In the genomic region with DNA sequence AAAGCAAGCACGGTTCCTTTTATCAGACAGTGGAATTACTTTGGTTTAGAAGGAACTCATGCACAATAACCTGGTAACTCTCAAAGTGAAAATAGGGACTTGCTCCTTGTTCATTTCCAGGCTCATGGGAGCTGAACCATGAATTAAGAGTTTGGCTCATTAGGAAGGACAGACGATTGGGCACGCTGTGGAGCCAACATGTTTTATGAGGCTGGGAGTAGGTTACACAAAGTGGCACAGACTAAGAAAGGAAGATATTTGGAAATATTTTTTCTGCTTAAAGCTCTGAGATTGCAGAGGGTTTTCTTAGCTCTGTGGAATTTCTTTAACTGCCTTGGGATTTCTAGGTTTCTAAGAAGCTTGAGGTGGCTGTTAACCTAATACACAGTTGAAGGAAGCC, we compare ENCODE assay signal across 20 cellular contexts.
DNase-seq lines count a peak whose midpoint lies in the region; ATAC-seq and TF ChIP-seq lines count a peak whose summit lies in the region.
"Had no signal": no experiment of that assay in that cellular context is flagged by ENCODE, and none has a peak within 500 bp of the region (broad histone marks: within the 10 kb centered on the region; RNA-seq: fewer than 3 reads in every experiment).

No MANE protein-coding gene starts in this region.

- no peak overlapping the region for H2BK12ac ChIP-seq in mesenchymal stem cell (ENCODE audit: low read length in 2 of 2)

- H4K8ac ChIP-seq in mesenchymal stem cell (ENCODE audit: low read length): no peak overlapping the region

- no peak overlapping the region for H3K4me3 ChIP-seq in heart left ventricle
- H3K4me3 ChIP-seq in vagina: no peak overlapping the region
- peak overlapping the region in 1 of 2 experiments; percentile 17 for H3K4me3 ChIP-seq in mesenchymal stem cell (ENCODE audit: insufficient read depth in 1 of 2, low read depth in 1 of 2, low read length in 2 of 2)
- H3K4me3 ChIP-seq: GM23248 had no signal

- H2AK5ac ChIP-seq in mesenchymal stem cell (ENCODE audit: low read length, severe bottlenecking): no peak overlapping the region

- no peak overlapping the region for H3K4ac ChIP-seq in mesenchymal stem cell (ENCODE audit: low read depth in 1 of 2, low read length in 2 of 2)

- DNase-seq in heart left ventricle (no peak), Right ventricle myocardium superior (no peak), cerebellum (ENCODE audit: low spot score) (peak; percentile 37), sciatic nerve (ENCODE audit: low spot score) (no peak), vagina (ENCODE audit: extremely low spot score in 2 of 2) (no peak), SK-N-DZ (ENCODE audit: low spot score) (no peak), mesenchymal stem cell (no peak)
- no peak for DNase-seq in stimulated activated naive CD4-positive, alpha-beta T cell treated with Interleukin-2 at 50 U/mL for 16 hours (lab: John Stamatoyannopoulos, UW)
- DNase-seq: activated CD4-positive, alpha-beta T cell treated with anti-CD3 and anti-CD28 coated beads, Interleukin-2, amount 50 U/mL, for 1 hour; Calu3; effector memory CD4-positive, alpha-beta T cell; GM23248; Kasumi-1; naive thymus-derived CD8-positive, alpha-beta T cell; NCI-H1048; NCI-H187 treated with DMSO at 0.1 percent for 48 hours; NCI-H748 treated with DMSO at 0.1 percent for 48 hours; SIG-M5; T-helper 17 cell had no signal

- H3K9ac ChIP-seq in mesenchymal stem cell (ENCODE audit: low read length): no peak overlapping the region
- H3K9ac ChIP-seq: GM23248 had no signal

- whole genome bisulfite sequencing in heart left ventricle, 4 donors: 66 to 77% (median 71%) methylated on average over 3 of the region's 3 CpGs
- 79% methylated on average over 3 of the region's 3 CpGs for WGBS in mesenchymal stem cell

- no peak overlapping the region for H2AFZ ChIP-seq in mesenchymal stem cell (ENCODE audit: low read depth, low read length)
- H2AFZ ChIP-seq: GM23248 had no signal

- no peak overlapping the region for H3K23ac ChIP-seq in mesenchymal stem cell (ENCODE audit: low read length in 2 of 2)

- no peaks in the 10 kb centered on the region for H3K27me3 ChIP-seq in heart left ventricle
- H3K27me3 ChIP-seq in vagina: no peaks in the 10 kb centered on the region
- H3K27me3 ChIP-seq in mesenchymal stem cell (ENCODE audit: control insufficient read depth in 1 of 2, insufficient read depth in 1 of 2, low read length in 2 of 2): no peaks in the 10 kb centered on the region

- no peak overlapping the region for H3K14ac ChIP-seq in mesenchymal stem cell (ENCODE audit: low read length in 2 of 2)

- peaks cover 0 to 64% (median 29%) of the 10 kb centered on the region in 12 donors for H3K4me1 ChIP-seq in heart left ventricle
- H3K4me1 ChIP-seq in vagina: peaks cover 28% of the 10 kb centered on the region
- no peaks in the 10 kb centered on the region for H3K4me1 ChIP-seq in mesenchymal stem cell (ENCODE audit: control insufficient read depth, insufficient read depth, low read depth, low read length)

- intact Hi-C loops in heart left ventricle (cut with DNase I): loop anchor here in 1 of 10 donors (10.0 kb wide), 1 partner anchor 194 kb away; no protein-coding TSS in a partner anchor
- intact Hi-C loops in Right ventricle myocardium superior (cut with DNase I): no loop called here
- intact Hi-C loops in sciatic nerve (cut with DNase I): no loop called here
- intact Hi-C loops in vagina (cut with DNase I): no loop called here

- ATAC-seq in heart left ventricle (no peak), Right ventricle myocardium superior (ENCODE audit: poor library complexity) (no peak), sciatic nerve (peak; percentile 49)
- ATAC-seq: naive thymus-derived CD8-positive, alpha-beta T cell; T-helper 17 cell had no signal

- no peaks in the 10 kb centered on the region for H3K79me1 ChIP-seq in mesenchymal stem cell (replicated peaks; ENCODE audit: low read length, poor library complexity, severe bottlenecking)

- no peak overlapping the region for H2BK5ac ChIP-seq in mesenchymal stem cell (ENCODE audit: low read depth, low read length, poor library complexity, severe bottlenecking)

- no peaks in the 10 kb centered on the region for H3K36me3 ChIP-seq in heart left ventricle
- H3K36me3 ChIP-seq in vagina: no peaks in the 10 kb centered on the region
- no peaks in the 10 kb centered on the region for H3K36me3 ChIP-seq in mesenchymal stem cell (ENCODE audit: control insufficient read depth in 1 of 2, insufficient read depth in 2 of 2, low read depth in 1 of 2, low read length in 2 of 2)

- H2BK15ac ChIP-seq in mesenchymal stem cell (ENCODE audit: low read depth, poor library complexity, severe bottlenecking): no peak overlapping the region

- no peak overlapping the region for H3K18ac ChIP-seq in mesenchymal stem cell (ENCODE audit: low read depth in 1 of 2, low read length in 2 of 2)

- TF ChIP-seq POLR2A in heart left ventricle (IDR thresholded peaks at IDR 0.05) (no peak), vagina (IDR thresholded peaks at IDR 0.05) (no peak)

- no peak overlapping the region for H4K91ac ChIP-seq in mesenchymal stem cell (ENCODE audit: low read length)

- H3K9me3 ChIP-seq in heart left ventricle: no peaks in the 10 kb centered on the region
- no peaks in the 10 kb centered on the region for H3K9me3 ChIP-seq in vagina
- no peaks in the 10 kb centered on the region for H3K9me3 ChIP-seq in mesenchymal stem cell (ENCODE audit: control insufficient read depth, low read length)

- no peak overlapping the region for H2BK120ac ChIP-seq in mesenchymal stem cell (ENCODE audit: low read depth, low read length)

- TF ChIP-seq CTCF in heart left ventricle (IDR thresholded peaks at IDR 0.05) (no peak), vagina (IDR thresholded peaks at IDR 0.05) (no peak)

- H3K4me2 ChIP-seq in mesenchymal stem cell (ENCODE audit: low read length, poor library complexity, severe bottlenecking): no peak overlapping the region

- H3K27ac ChIP-seq in heart left ventricle (peak overlapping the region in 9 of 12 donors; percentile 2 to 53 (median 23)), vagina (peak overlapping the region; percentile 51), mesenchymal stem cell (ENCODE audit: low read length, poor library complexity, severe bottlenecking) (no peak overlapping the region)
- H3K27ac ChIP-seq: GM23248, VCaP had no signal
